In the genomic region with DNA sequence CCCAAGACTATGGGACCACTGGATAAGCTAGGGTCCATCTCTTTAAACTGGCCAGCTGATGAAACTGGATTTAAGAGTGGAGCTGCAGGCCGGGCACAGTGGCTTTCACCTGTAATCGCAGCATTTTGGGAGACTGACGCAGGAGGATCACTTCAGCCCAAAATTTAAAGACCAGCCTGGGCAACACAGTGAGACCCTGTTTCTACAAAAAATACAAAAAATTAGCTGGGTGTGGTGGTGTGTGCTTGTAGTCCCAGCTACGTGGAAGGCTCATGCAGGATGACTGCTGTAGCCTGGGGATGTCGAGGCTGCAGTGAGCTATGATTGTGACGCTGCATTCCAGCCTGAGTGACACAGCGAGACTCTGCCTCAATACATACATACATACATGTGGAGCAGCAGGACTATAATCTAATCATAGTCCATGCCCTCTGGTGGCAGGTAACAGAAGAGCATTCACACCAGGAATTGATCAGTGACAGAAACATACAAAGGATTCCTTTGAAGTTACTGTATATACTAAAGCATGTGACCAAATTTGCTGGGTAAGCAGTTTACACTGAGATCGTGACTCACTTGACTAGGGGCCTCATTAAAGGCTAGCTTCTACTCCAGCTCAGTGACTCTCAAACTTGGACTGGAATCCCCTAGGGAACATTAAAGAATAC, we compare ENCODE assay signal across 8 cellular contexts.
DNase-seq lines count a peak whose midpoint lies in the region; ATAC-seq and TF ChIP-seq lines count a peak whose summit lies in the region.

No MANE protein-coding gene starts in this region.

- H3K36me3 ChIP-seq in HAP-1 (replicated peaks): peaks cover 2% of the 10 kb centered on the region; the same call in 1 of the 2 replicates
- no peaks in the 10 kb centered on the region for H3K36me3 ChIP-seq in Peyer's patch
- no peaks in the 10 kb centered on the region for H3K36me3 ChIP-seq in endodermal cell (ENCODE audit: control insufficient read depth, insufficient read depth, low read length)
- H3K36me3 ChIP-seq in neural progenitor cell: no peaks in the 10 kb centered on the region

- H3K4me3 Mint-ChIP-seq in endodermal cell: no peak overlapping the region
- H3K4me3 Mint-ChIP-seq in neural progenitor cell: no peak overlapping the region

- peak; percentile 27 for DNase-seq in COLO668 (lab: John Stamatoyannopoulos, UW; ENCODE audit: unreplicated experiment)
- peak; percentile 33 to 45 for DNase-seq in HAP-1 (ENCODE audit: low spot score in 2 of 2)
- DNase-seq in Peyer's patch: peak in 2 of 3 donors; percentile 43 to 68
- peak; percentile 52 for DNase-seq in endodermal cell
- peak; percentile 15 for DNase-seq in neural progenitor cell (ENCODE audit: low spot score)
- DNase-seq in NOMO-1 treated with DMSO at 0.1 percent for 48 hours (lab: John Stamatoyannopoulos, UW; ENCODE audit: unreplicated experiment): no peak
- no peak for DNase-seq in nucleus accumbens (lab: John Stamatoyannopoulos, UW)

- no peak overlapping the region for H3K4me3 ChIP-seq in HAP-1
- no peak overlapping the region for H3K4me3 ChIP-seq in Peyer's patch
- H3K4me3 ChIP-seq in endodermal cell (ENCODE audit: low read length): no peak overlapping the region
- no peak overlapping the region for H3K4me3 ChIP-seq in neural progenitor cell

- 91 to 92% methylated on average over 7 to 8 of the region's 8 CpGs for WGBS in endodermal cell (ENCODE audit: insufficient coverage in 1 of 2, insufficient read length in 1 of 2), 2 experiments

- H3K27me3 ChIP-seq in HAP-1 (ENCODE audit: low read depth) (no peaks in the 10 kb centered on the region), Peyer's patch (no peaks in the 10 kb centered on the region), endodermal cell (ENCODE audit: control insufficient read depth, insufficient read depth, low read length, poor library complexity, severe bottlenecking) (peaks cover 23% of the 10 kb centered on the region), neural progenitor cell (no peaks in the 10 kb centered on the region)

- H3K4me1 ChIP-seq in HAP-1 (no peaks in the 10 kb centered on the region), Peyer's patch (peaks cover 0 to 3% (median 0%) of the 10 kb centered on the region in 4 donors), endodermal cell (ENCODE audit: control insufficient read depth, insufficient read depth, low read length) (no peaks in the 10 kb centered on the region), neural progenitor cell (no peaks in the 10 kb centered on the region)

- no peak overlapping the region for H2AFZ ChIP-seq in neural progenitor cell (replicated peaks)

- H3F3A ChIP-seq in neural progenitor cell (ENCODE audit: low read depth): no peaks in the 10 kb centered on the region

- TF ChIP-seq CTCF in Peyer's patch (IDR thresholded peaks at IDR 0.05) (peak in 4 of 6 experiments; percentile 47 to 81 (median 78)), endodermal cell (conservative IDR thresholded peaks at IDR 0.05) (peak; percentile 76), neural progenitor cell (IDR thresholded peaks at IDR 0.05) (peak; percentile 53)

- H4K20me1 ChIP-seq in neural progenitor cell (ENCODE audit: low read depth): no peaks in the 10 kb centered on the region

- H3K27me3 Mint-ChIP-seq in endodermal cell (ENCODE audit: insufficient read depth) (no peaks in the 10 kb centered on the region), neural progenitor cell (ENCODE audit: insufficient read depth, low read depth) (no peaks in the 10 kb centered on the region)

- H3K9me3 Mint-ChIP-seq in endodermal cell (peaks cover 5% of the 10 kb centered on the region), neural progenitor cell (no peaks in the 10 kb centered on the region)

- H3K27ac ChIP-seq in Peyer's patch: no peak overlapping the region
- H3K27ac ChIP-seq in endodermal cell (ENCODE audit: low read depth, low read length): no peak overlapping the region
- no peak overlapping the region for H3K27ac ChIP-seq in neural progenitor cell

- H3K9ac ChIP-seq in endodermal cell (ENCODE audit: extremely low read depth, low read length, poor library complexity, severe bottlenecking) (no peak overlapping the region), neural progenitor cell (no peak overlapping the region)

- H3K36me3 Mint-ChIP-seq in endodermal cell (ENCODE audit: low read depth) (no peaks in the 10 kb centered on the region), neural progenitor cell (peaks cover 8% of the 10 kb centered on the region)

- peaks cover 7% of the 10 kb centered on the region for H3K4me1 Mint-ChIP-seq in endodermal cell
- no peaks in the 10 kb centered on the region for H3K4me1 Mint-ChIP-seq in neural progenitor cell

- in situ Hi-C loops in HAP-1 (cut with MboI; ENCODE audit: low sequenced_read_pairs): no loop called here

- ATAC-seq in HG03460 (IDR thresholded peaks at IDR 0.05; ENCODE audit: unreplicated experiment): no peak

- TF ChIP-seq POLR2A in Peyer's patch (IDR thresholded peaks at IDR 0.05): no peak

- no peak overlapping the region for H3K4me2 ChIP-seq in neural progenitor cell

- H3K79me2 ChIP-seq in neural progenitor cell (ENCODE audit: low read depth): no peaks in the 10 kb centered on the region

- H3K9me3 ChIP-seq in HAP-1 (no peaks in the 10 kb centered on the region), Peyer's patch (no peaks in the 10 kb centered on the region), endodermal cell (ENCODE audit: control insufficient read depth, low read length) (no peaks in the 10 kb centered on the region), neural progenitor cell (ENCODE audit: low read depth) (no peaks in the 10 kb centered on the region)

- H3K27ac Mint-ChIP-seq in endodermal cell (no peak overlapping the region), neural progenitor cell (peak overlapping the region; percentile 37)

Comparison
In these comparisons a context has a peak if more than half of its experiments do, and no peak if none do; other contexts are left out.
1. DNase-seq: peak in COLO668 (single experiment), HAP-1 (2 of 2), Peyer's patch (2 of 3), endodermal cell (single experiment) and neural progenitor cell (single experiment); none in NOMO-1 treated with DMSO at 0.1 percent for 48 hours (single experiment) and nucleus accumbens (0 of 56).
2. Peak in every context shown above with its lines, with median percentiles within 50 percentile points of each other: CTCF ChIP-seq.